ENCODE assay signal across 8 cellular contexts in genomic region chr18:22282311-22283235, GRCh38.
A peak's percentile ranks its signal among the peaks of the same experiment; 100 is the strongest.
DNase-seq lines count a peak whose midpoint lies in the region; ATAC-seq and TF ChIP-seq lines count a peak whose summit lies in the region.

No MANE protein-coding gene starts in this region.

- H3K9me3 ChIP-seq in WERI-Rb-1 (ENCODE audit: severe bottlenecking): no peaks in the 10 kb centered on the region

- H3K36me3 Mint-ChIP-seq in activated naive CD8-positive, alpha-beta T cell treated with anti-CD3 and anti-CD28 coated beads, Interleukin-2, amount 50 U/mL, for 24 hours (ENCODE audit: low read depth): no peaks in the 10 kb centered on the region

- H3K27me3 ChIP-seq in WERI-Rb-1 (ENCODE audit: insufficient read depth, low read depth, severe bottlenecking): peaks cover 88% of the 10 kb centered on the region

- H3K36me3 ChIP-seq in WERI-Rb-1: no peaks in the 10 kb centered on the region

- H3K4me3 Mint-ChIP-seq in activated naive CD8-positive, alpha-beta T cell treated with anti-CD3 and anti-CD28 coated beads, Interleukin-2, amount 50 U/mL, for 24 hours: no peak overlapping the region

- H3K4me3 ChIP-seq in AG10803 (ENCODE audit: low read length): no peak overlapping the region
- no peak overlapping the region for H3K4me3 ChIP-seq in WERI-Rb-1 (ENCODE audit: low read depth, low read length)

- H3K4me1 Mint-ChIP-seq in activated naive CD8-positive, alpha-beta T cell treated with anti-CD3 and anti-CD28 coated beads, Interleukin-2, amount 50 U/mL, for 24 hours: peaks cover 20% of the 10 kb centered on the region

- ATAC-seq in activated naive CD8-positive, alpha-beta T cell treated with anti-CD3 and anti-CD28 coated beads, Interleukin-2, amount 50 U/mL, for 24 hours: peak; percentile 72

- TF ChIP-seq CTCF in AG10803 (conservative IDR thresholded peaks at IDR 0.05; ENCODE audit: low read length) (no peak), WERI-Rb-1 (IDR thresholded peaks at IDR 0.05; ENCODE audit: low read depth, low read length) (no peak)

- peak; percentile 58 for DNase-seq in AG10803 (ENCODE audit: low read depth)
- DNase-seq in LoVo (ENCODE audit: low spot score): peak; percentile 93
- DNase-seq in activated naive CD8-positive, alpha-beta T cell treated with anti-CD3 and anti-CD28 coated beads, Interleukin-2, amount 50 U/mL, for 24 hours: no peak
- DNase-seq in left kidney (ENCODE audit: low read depth, low spot score): peak; percentile 49
- no peak for DNase-seq in KG1 (lab: John Stamatoyannopoulos, UW)
- DNase-seq in NCI-H510A treated with DMSO at 0.1 percent for 48 hours (lab: John Stamatoyannopoulos, UW): no peak
- DNase-seq in globus pallidus (ENCODE audit: low spot score): no peak
- DNase-seq in WERI-Rb-1: no peak

- H3K9me3 Mint-ChIP-seq in activated naive CD8-positive, alpha-beta T cell treated with anti-CD3 and anti-CD28 coated beads, Interleukin-2, amount 50 U/mL, for 24 hours: peaks cover 15% of the 10 kb centered on the region

- peaks cover 2% of the 10 kb centered on the region for H3K27me3 Mint-ChIP-seq in activated naive CD8-positive, alpha-beta T cell treated with anti-CD3 and anti-CD28 coated beads, Interleukin-2, amount 50 U/mL, for 24 hours

- no peak overlapping the region for H3K27ac ChIP-seq in WERI-Rb-1

- H3K27ac Mint-ChIP-seq in activated naive CD8-positive, alpha-beta T cell treated with anti-CD3 and anti-CD28 coated beads, Interleukin-2, amount 50 U/mL, for 24 hours: peak overlapping the region; percentile 72

Comparison
In these comparisons a context has a peak if more than half of its experiments do, and no peak if none do; other contexts are left out.
1. DNase-seq: peak in AG10803 (single experiment), LoVo (single experiment) and left kidney (single experiment); none in activated naive CD8-positive, alpha-beta T cell treated with anti-CD3 and anti-CD28 coated beads, Interleukin-2, amount 50 U/mL, for 24 hours (single experiment), KG1 (single experiment), NCI-H510A treated with DMSO at 0.1 percent for 48 hours (single experiment), globus pallidus (single experiment) and WERI-Rb-1 (single experiment).